Comparison of ENCODE assay signal across 13 cellular contexts in the genomic region with DNA sequence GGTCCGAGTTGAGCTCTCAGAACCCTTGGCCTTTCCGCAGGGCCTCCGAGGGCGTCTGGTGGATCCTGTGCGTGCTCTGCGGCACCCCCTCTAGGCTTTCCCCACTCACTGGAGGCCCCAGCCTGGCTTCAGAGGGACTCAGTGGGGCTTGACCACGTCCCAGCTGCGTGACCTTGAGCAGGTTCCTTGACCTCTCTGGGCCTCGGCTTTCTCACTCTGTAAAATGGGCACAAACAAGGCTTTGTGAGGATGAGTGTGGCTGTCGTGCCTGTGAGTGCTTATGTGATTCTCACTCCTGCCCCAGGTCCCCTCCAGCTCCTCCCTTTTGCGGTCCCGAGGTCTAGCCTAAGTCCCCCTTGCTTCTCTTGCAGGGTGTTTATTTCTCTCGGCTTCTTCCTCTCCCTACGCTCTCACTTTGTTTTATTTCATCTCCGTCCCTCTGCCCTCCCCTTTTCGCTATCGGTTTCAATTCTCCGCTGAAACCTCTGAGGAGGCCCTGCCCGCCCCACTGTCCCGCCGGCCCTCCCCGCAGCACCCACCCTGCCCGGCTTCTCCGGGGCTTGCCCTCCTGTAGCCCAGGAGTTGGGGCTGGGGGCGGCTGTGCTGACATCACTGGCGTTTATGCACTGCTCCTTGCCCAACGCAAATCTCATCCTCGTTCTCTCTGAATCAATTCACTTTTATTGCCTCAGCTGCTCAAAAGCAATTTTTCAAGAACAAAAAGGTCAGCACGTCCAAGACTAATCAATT.
DNase-seq lines count a peak whose midpoint lies in the region; ATAC-seq, FAIRE-seq and TF ChIP-seq lines count a peak whose summit lies in the region.
"Had no signal": no experiment of that assay in that cellular context is flagged by ENCODE, and none has a peak within 500 bp of the region (broad histone marks: within the 10 kb centered on the region; RNA-seq: fewer than 3 reads in every experiment).

No MANE protein-coding gene starts in this region.

- H3K23me2 ChIP-seq in H1 (ENCODE audit: low read depth, low read length) = no peaks in the 10 kb centered on the region

- H3K23ac ChIP-seq in H1 (ENCODE audit: insufficient read length) = no peak overlapping the region

- no peak for TF ChIP-seq POLR2A in Peyer's patch (IDR thresholded peaks at IDR 0.05)
- no peak for TF ChIP-seq POLR2A in H1 (IDR thresholded peaks at IDR 0.05; ENCODE audit: control extremely low read depth in 1 of 2, low read depth in 2 of 2, low read length in 2 of 2)

- no peak for TF ChIP-seq RAD21 in H1 (IDR thresholded peaks at IDR 0.05 in 1 of 2, conservative IDR thresholded peaks at IDR 0.05 in 1 of 2; ENCODE audit: low read depth in 2 of 2, low read length in 2 of 2)

- WGBS in H1 (ENCODE audit: extremely low coverage in 1 of 2, insufficient coverage in 1 of 2, insufficient read length in 1 of 2, insufficient replicate concordance in 2 of 2, low coverage in 1 of 2, low lambda C conversion rate in 2 of 2, missing lambda C conversion rate in 1 of 2), 2 experiments = 89% methylated on average over 17 of the region's 29 CpGs; no CpG with 5 or more reads in 1 of the 2 experiments

- peaks cover 96% of the 10 kb centered on the region for H3K27me3 ChIP-seq in left ventricle myocardium inferior (ENCODE audit: low read depth)
- H3K27me3 ChIP-seq in Peyer's patch = no peaks in the 10 kb centered on the region
- H3K27me3 ChIP-seq in H1 (replicated peaks in 1 of 4; ENCODE audit: control insufficient read depth in 3 of 4, extremely low read depth in 1 of 4, insufficient read depth in 3 of 4, low read length in 3 of 4) = peaks cover 0 to 7% (median 0%) of the 10 kb centered on the region in 4 experiments; a peak in 2 of 7 replicates

- no peaks in the 10 kb centered on the region for H3K36me3 ChIP-seq in left ventricle myocardium inferior
- no peaks in the 10 kb centered on the region for H3K36me3 ChIP-seq in Peyer's patch
- H3K36me3 ChIP-seq in H1 (ENCODE audit: control insufficient read depth in 2 of 4, insufficient read depth in 4 of 4, low read length in 3 of 4) = no peaks in the 10 kb centered on the region
- H3K36me3 ChIP-seq: ascending aorta had no signal

- H3K4me2 ChIP-seq in H1 (ENCODE audit: insufficient read depth in 1 of 2, low read depth in 2 of 2, low read length in 2 of 2) = no peak overlapping the region

- H3K4me1 ChIP-seq in left ventricle myocardium inferior = peaks cover 27% of the 10 kb centered on the region
- peaks cover 0 to 56% (median 3%) of the 10 kb centered on the region in 4 donors for H3K4me1 ChIP-seq in Peyer's patch
- peaks cover 0 to 14% (median 6%) of the 10 kb centered on the region in 4 experiments; a peak in 2 of 7 replicates for H3K4me1 ChIP-seq in H1 (replicated peaks in 1 of 4; ENCODE audit: control insufficient read depth in 3 of 4, insufficient read depth in 4 of 4, low read length in 3 of 4)

- H3K18ac ChIP-seq in H1 (ENCODE audit: extremely low read depth, low read length) = no peak overlapping the region

- H3K4ac ChIP-seq in H1 (replicated peaks; ENCODE audit: insufficient read length, low read depth, low read length) = no peak overlapping the region

- H3K79me1 ChIP-seq in H1 (ENCODE audit: low read depth, low read length) = no peaks in the 10 kb centered on the region

- no peak for ATAC-seq in left ventricle myocardium superior

- no peak overlapping the region for H3K4me3 ChIP-seq in left ventricle myocardium inferior
- peak overlapping the region in 2 of 4 donors; percentile 30 to 46 for H3K4me3 ChIP-seq in Peyer's patch
- H3K4me3 ChIP-seq in H1 (ENCODE audit: extremely low read depth in 1 of 4, insufficient read depth in 2 of 4, low read depth in 3 of 4, low read length in 4 of 4) = no peak overlapping the region
- H3K4me3 ChIP-seq: ascending aorta had no signal

- TF ChIP-seq CTCF in left ventricle myocardium inferior (IDR thresholded peaks at IDR 0.05; ENCODE audit: borderline replicate concordance) (no peak), Peyer's patch (IDR thresholded peaks at IDR 0.05) (no peak), H1 (IDR thresholded peaks at IDR 0.05; ENCODE audit: control extremely low read depth in 1 of 3, insufficient read depth in 1 of 3, low read depth in 1 of 3, low read length in 3 of 3) (peak in 1 of 3 experiments; percentile 12; a peak in 1 of 4 replicates)

- H2AK5ac ChIP-seq in H1 (ENCODE audit: low read depth, low read length) = peak overlapping the region; percentile 45; the same call in 1 of the 2 replicates

- no peaks in the 10 kb centered on the region for H3K9me3 ChIP-seq in left ventricle myocardium inferior (replicated peaks)
- no peaks in the 10 kb centered on the region for H3K9me3 ChIP-seq in Peyer's patch
- H3K9me3 ChIP-seq in H1 (ENCODE audit: insufficient read depth in 2 of 2, low read depth in 1 of 2, low read length in 1 of 2) = no peaks in the 10 kb centered on the region
- H3K9me3 ChIP-seq: ascending aorta had no signal

- H2BK120ac ChIP-seq in H1 (replicated peaks; ENCODE audit: low read depth, low read length) = no peak overlapping the region

- no peak overlapping the region for H2AFZ ChIP-seq in H1 (ENCODE audit: low read length)

- FAIRE-seq in H1 (lab: Jason Lieb, UNC) (no peak), frontal cortex (lab: Jason Lieb, UNC) (no peak)

- H3K14ac ChIP-seq in H1 (ENCODE audit: insufficient read length) = no peak overlapping the region

- POLR2A ChIA-PET in H1 (lab: Charles Lee; ENCODE audit: partially characterized antibody) = interaction anchor here (0.6 to 2.2 kb wide), 5 partner anchors 17 to 79 kb away, joined by 3 to 6 read pairs (median 3); no protein-coding TSS in a partner anchor

- no peak for TF ChIP-seq EP300 in H1 (IDR thresholded peaks at IDR 0.05; ENCODE audit: borderline replicate concordance in 1 of 2, low read depth in 2 of 2, low read length in 2 of 2)

- H3K27ac ChIP-seq in left ventricle myocardium inferior (replicated peaks) (no peak overlapping the region), Peyer's patch (peak overlapping the region in 3 of 4 donors; percentile 32 to 72 (median 70)), H1 (ENCODE audit: low read depth, low read length) (no peak overlapping the region), substantia nigra (ENCODE audit: low read depth, low read length, poor library complexity, severe bottlenecking) (peak overlapping the region; percentile 49)
- H3K27ac ChIP-seq: ascending aorta, HL-60 had no signal

- no peak overlapping the region for H2BK5ac ChIP-seq in H1 (ENCODE audit: low read depth, low read length)

- no peak overlapping the region for H2BK20ac ChIP-seq in H1 (ENCODE audit: low read length)

- no peaks in the 10 kb centered on the region for H3K79me2 ChIP-seq in H1 (ENCODE audit: control insufficient read depth in 1 of 2, insufficient read depth in 2 of 2, low read length in 2 of 2)

- CTCF ChIA-PET in H1 (lab: Charles Lee; ENCODE audit: partially characterized antibody) = interaction anchor here (0.8 to 14.0 kb wide), 20 partner anchors 10 to 227 kb away, joined by 3 to 181 read pairs (median 4); partner anchors contain the start of gene CBX4

- DNase-seq in left ventricle myocardium superior = peak; percentile 20
- DNase-seq in left ventricle myocardium inferior = no peak
- DNase-seq in Peyer's patch = no peak
- DNase-seq in H1 (ENCODE audit: low read depth in 1 of 2, low spot score in 2 of 2) = no peak
- no peak for DNase-seq in substantia nigra (lab: John Stamatoyannopoulos, UW)
- no peak for DNase-seq in frontal cortex (ENCODE audit: low spot score in 2 of 2)
- DNase-seq in activated gamma-delta T cell treated with Interleukin-2 at 50 U/mL for 16 hours = no peak
- DNase-seq in kidney tubule cell (ENCODE audit: low spot score) = no peak
- DNase-seq: CD4-positive, alpha-beta T cell; effector CD4-positive, alpha-beta T cell; stimulated activated CD8-positive, alpha-beta memory T cell treated with anti-CD3 and anti-CD28 coated beads, Interleukin-4, amount 100 ng/mL, for 48 hours had no signal

- H4K5ac ChIP-seq in H1 (ENCODE audit: insufficient read length, low read depth, low read length) = no peak overlapping the region

- H2BK15ac ChIP-seq in H1 (ENCODE audit: low read length) = no peak overlapping the region

- intact Hi-C loops in left ventricle myocardium superior (cut with micrococcal nuclease) = no loop called here
- intact Hi-C loops in left ventricle myocardium inferior (cut with micrococcal nuclease) = no loop called here

- peaks cover 1 to 2% of the 10 kb centered on the region in 2 experiments for H4K20me1 ChIP-seq in H1 (replicated peaks in 1 of 2; ENCODE audit: control insufficient read depth in 1 of 2, insufficient read depth in 2 of 2, low read length in 2 of 2)

- no peak overlapping the region for H3K9ac ChIP-seq in H1 (replicated peaks in 1 of 4; ENCODE audit: extremely low read depth in 1 of 4, low read depth in 3 of 4, low read length in 3 of 4)

- no peak overlapping the region for H3K56ac ChIP-seq in H1 (replicated peaks; ENCODE audit: insufficient read length, low read depth, low read length)

- no peak overlapping the region for H4K91ac ChIP-seq in H1 (replicated peaks; ENCODE audit: insufficient read length, low read length)

- H2BK12ac ChIP-seq in H1 (ENCODE audit: low read depth, low read length) = 0 out of 2 replicates have a peak overlapping the region, but pooled peaks have one; percentile 50

- H4K8ac ChIP-seq in H1 (ENCODE audit: extremely low read depth, insufficient read depth, low read length) = no peak overlapping the region

TF ChIP-seq in H1, 55 proteins besides CTCF, POLR2A, EP300 and RAD21:
- TF ChIP-seq, protein P1, sequence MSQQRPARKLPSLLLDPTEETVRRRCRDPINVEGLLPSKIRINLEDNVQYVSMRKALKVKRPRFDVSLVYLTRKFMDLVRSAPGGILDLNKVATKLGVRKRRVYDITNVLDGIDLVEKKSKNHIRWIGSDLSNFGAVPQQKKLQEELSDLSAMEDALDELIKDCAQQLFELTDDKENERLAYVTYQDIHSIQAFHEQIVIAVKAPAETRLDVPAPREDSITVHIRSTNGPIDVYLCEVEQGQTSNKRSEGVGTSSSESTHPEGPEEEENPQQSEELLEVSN (IDR thresholded peaks at IDR 0.05) = no peak
- TF ChIP-seq TEAD4 (IDR thresholded peaks at IDR 0.05; ENCODE audit: low read depth, low read length) = no peak
- TF ChIP-seq TAF1 (IDR thresholded peaks at IDR 0.05; ENCODE audit: low read depth, low read length) = no peak
- TF ChIP-seq HDAC2 (IDR thresholded peaks at IDR 0.05; ENCODE audit: borderline replicate concordance in 1 of 2, low read depth in 2 of 2, low read length in 2 of 2) = peak in 1 of 2 experiments; percentile 56; a peak in 1 of 4 replicates
- no peak for TF ChIP-seq CBX8 (IDR thresholded peaks at IDR 0.05; ENCODE audit: borderline replicate concordance, low read depth, low read length)
- peak; percentile 93; the same call in 1 of the 2 replicates for TF ChIP-seq KDM1A (IDR thresholded peaks at IDR 0.05; ENCODE audit: borderline replicate concordance, low read length)
- no peak for TF ChIP-seq POU5F1 (IDR thresholded peaks at IDR 0.05; ENCODE audit: low read depth, low read length)
- TF ChIP-seq CBX5 (IDR thresholded peaks at IDR 0.05; ENCODE audit: low read depth, low read length) = no peak

Comparison
In these comparisons a context has a peak if more than half of its experiments do, and no peak if none do; other contexts are left out.
1. H3K27ac ChIP-seq: peak in Peyer's patch (3 of 4) and substantia nigra (single experiment); none in left ventricle myocardium inferior (single experiment) and H1 (single experiment).